ENCODE assay signal across 24 cellular contexts in the genomic region with DNA sequence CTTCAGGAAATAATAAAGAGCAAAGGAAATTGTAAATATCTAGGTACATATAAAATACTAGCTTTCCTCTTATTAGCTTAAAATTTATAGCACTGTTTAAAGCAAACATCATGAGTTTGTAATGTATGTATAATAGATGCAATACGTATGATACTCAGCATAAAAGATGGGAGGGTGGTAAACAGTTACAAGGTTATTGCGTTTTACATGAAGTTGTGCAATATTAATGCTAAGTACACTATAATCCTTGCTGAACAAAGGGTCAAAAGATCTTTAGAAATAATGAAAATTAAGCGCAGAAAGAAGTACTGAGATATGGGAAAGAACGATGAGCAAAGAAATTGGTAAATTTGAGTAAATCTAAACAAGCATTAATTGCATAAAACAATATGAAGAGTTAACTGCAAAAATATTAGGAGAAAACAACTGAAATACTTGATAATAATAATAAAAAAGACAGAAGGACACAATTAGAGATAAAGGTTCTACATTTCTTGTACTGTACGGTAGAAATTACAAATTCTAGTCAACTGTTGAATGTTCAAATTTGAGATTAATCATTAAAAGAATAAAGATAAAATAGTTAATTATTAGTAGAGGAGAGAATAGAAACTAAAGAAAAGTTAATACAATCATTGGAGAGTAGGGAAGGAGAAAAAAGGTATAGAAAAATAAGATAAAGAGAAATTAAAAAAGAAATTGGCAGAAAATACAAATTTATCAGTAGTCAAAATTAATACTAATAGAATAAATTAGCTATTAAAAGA. TPM values are rescaled to one million over a fixed set of nuclear protein-coding genes. Genes with fewer than 3 reads are reported as not detected.
DNase-seq lines count a peak whose midpoint lies in the region; ATAC-seq and FAIRE-seq lines count a peak whose summit lies in the region.
"Had no signal": no experiment of that assay in that cellular context is flagged by ENCODE, and none has a peak within 500 bp of the region (broad histone marks: within the 10 kb centered on the region; RNA-seq: fewer than 3 reads in every experiment).

No MANE protein-coding gene starts in this region.

- H3K4me1 Mint-ChIP-seq in T-cell: peaks cover 0 to under 1% (median 0%) of the 10 kb centered on the region in 3 donors
- H3K4me1 Mint-ChIP-seq: IgD-negative memory B cell had no signal

- no peaks in the 10 kb centered on the region for H3K27me3 ChIP-seq in small intestine (ENCODE audit: control insufficient read depth in 2 of 2, insufficient read depth in 2 of 2, low read length in 2 of 2)
- H3K27me3 ChIP-seq: BE2C, MG63 had no signal

- POLR2A ChIA-PET in T-cell (lab: Charles Lee): no interaction called here

- no peak overlapping the region for H3K4me3 Mint-ChIP-seq in T-cell
- H3K4me3 Mint-ChIP-seq: IgD-negative memory B cell had no signal

- no peak overlapping the region for H3K27ac Mint-ChIP-seq in T-cell
- H3K27ac Mint-ChIP-seq: IgD-negative memory B cell had no signal

- CTCF ChIA-PET in T-cell (lab: Charles Lee): interaction anchor here (1.0 to 1.3 kb wide), 2 partner anchors 10 to 12 kb away, joined by 3 to 5 read pairs; no protein-coding TSS in a partner anchor

- no peaks in the 10 kb centered on the region for H3K9me3 Mint-ChIP-seq in T-cell

- ATAC-seq in left lobe of liver (peak; percentile 51), T-cell (replicated peaks in 1 of 4) (no peak), HG02610 (IDR thresholded peaks at IDR 0.05; ENCODE audit: unreplicated experiment) (no peak)
- ATAC-seq: HCT116, PC-3, SK-N-SH treated with all-trans-retinoic acid at 6 μM for 48 hours had no signal

- H3K9me3 ChIP-seq in small intestine (ENCODE audit: control insufficient read depth, low read depth): no peaks in the 10 kb centered on the region
- H3K9me3 ChIP-seq: BE2C, MG63 had no signal

- DNase-seq in RCC 7860 (ENCODE audit: low spot score) (no peak), left lobe of liver (ENCODE audit: low spot score) (no peak), small intestine (peak; percentile 11), T-cell (no peak), caudate nucleus (lab: John Stamatoyannopoulos, UW) (no peak)
- DNase-seq: BE2C, EL, GOT3, Karpas-422, MG63, NCI-H1048, NCI-H1417 treated with DMSO at 0.1 percent for 48 hours, NCI-H187, NCI-H446, NCI-H526, PC-3, RPMI8226, SHP77 treated with DMSO at 0.1 percent for 48 hours had no signal

- no peak overlapping the region for H3K27ac ChIP-seq in small intestine (ENCODE audit: low read depth in 1 of 2, low read length in 1 of 2)
- H3K27ac ChIP-seq in caudate nucleus (ENCODE audit: low read depth, low read length): no peak overlapping the region

- H3K4me1 ChIP-seq in small intestine (ENCODE audit: control insufficient read depth in 2 of 2, insufficient read depth in 1 of 2, low read depth in 1 of 2, low read length in 1 of 2): no peaks in the 10 kb centered on the region
- H3K4me1 ChIP-seq: BE2C had no signal

- H3K27me3 Mint-ChIP-seq in T-cell: peaks cover 4 to 6% of the 10 kb centered on the region in 2 donors

- no peak overlapping the region for H3K4me3 ChIP-seq in small intestine (ENCODE audit: low read depth in 1 of 2, low read length in 2 of 2)
- H3K4me3 ChIP-seq: MG63 had no signal

- H3K36me3 ChIP-seq in small intestine (ENCODE audit: control insufficient read depth in 2 of 2, insufficient read depth in 2 of 2, low read length in 2 of 2): no peaks in the 10 kb centered on the region
- H3K36me3 ChIP-seq: BE2C, MG63 had no signal

- no peaks in the 10 kb centered on the region for H3K36me3 Mint-ChIP-seq in T-cell

- WGBS in small intestine, 3 donors: 34 to 73% (median 54%) methylated on average over 5 of the region's 5 CpGs

- FAIRE-seq in RCC 7860 (lab: Jason Lieb, UNC) (peak; percentile 79), colon (lab: Jason Lieb, UNC) (peak; percentile 43), small intestine (lab: Jason Lieb, UNC) (peak; percentile 61)
- FAIRE-seq: HTR-8/SVneo had no signal

RNA-seq across cellular contexts. Expression of a gene that starts 17.9 kb away (rescaled TPM):
- total RNA-seq in left lobe of liver (not detected), T-cell (under 1 TPM in 1 of 5 donors, not detected in 4; 0.13 TPM)
- polyA plus RNA-seq in small intestine: under 1 TPM in 1 of 3 donors, not detected in 2; 0.07 TPM
- polyA plus RNA-seq: IgD-negative memory B cell had no signal
